In the genomic region with DNA sequence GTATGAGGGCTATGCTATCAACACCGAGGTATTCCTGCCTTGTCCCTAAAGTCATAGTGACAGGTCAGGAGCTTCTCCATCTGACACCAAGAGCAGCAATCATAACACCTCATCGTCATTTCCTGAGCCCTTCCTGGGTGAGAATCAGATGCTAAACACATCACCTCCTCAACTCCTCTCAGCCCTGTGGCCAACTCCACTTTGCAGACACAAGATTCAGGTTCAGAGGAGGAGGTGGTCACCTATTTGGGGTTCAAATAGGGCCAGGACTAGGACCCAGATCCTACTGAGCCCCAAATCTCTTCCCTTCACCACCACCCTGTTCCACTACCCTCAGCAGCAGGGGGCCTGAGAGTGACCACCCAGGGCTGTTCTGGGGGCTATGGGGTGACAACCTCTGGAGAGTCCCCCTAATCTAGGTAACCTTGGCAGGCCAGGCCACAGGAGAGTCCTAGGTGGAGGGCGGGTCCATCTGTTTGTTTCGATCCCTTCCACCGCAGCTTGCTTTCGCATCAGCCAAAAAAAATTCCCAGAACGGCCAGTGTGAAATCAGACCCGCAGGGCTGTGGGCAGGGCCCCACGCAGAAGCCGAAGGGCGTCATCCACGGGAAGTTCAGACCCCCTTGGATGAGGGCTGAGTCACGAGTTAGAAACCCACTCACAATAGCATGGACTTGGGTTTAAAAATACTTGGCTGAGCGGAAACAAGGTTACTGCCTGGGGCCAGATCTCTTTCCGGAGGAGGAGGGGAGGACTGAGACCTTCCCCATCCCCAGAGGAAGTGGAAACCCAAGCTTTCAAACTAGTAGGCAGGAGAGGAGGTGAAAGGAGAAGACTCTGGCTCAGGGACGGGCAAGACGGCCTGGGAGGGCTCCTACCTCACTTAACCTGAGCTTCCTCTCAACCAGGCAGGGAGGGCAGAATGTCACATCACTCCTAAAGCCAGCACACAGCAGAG, we compare ENCODE assay signal across 8 cellular contexts. TPM values are rescaled to one million over a fixed set of nuclear protein-coding genes. Genes with fewer than 3 reads are reported as not detected.
DNase-seq lines count a peak whose midpoint lies in the region; ATAC-seq, FAIRE-seq and TF ChIP-seq lines count a peak whose summit lies in the region.

No MANE protein-coding gene starts in this region.

- TF ChIP-seq POLR2A in H54 (IDR thresholded peaks at IDR 0.05; ENCODE audit: low read depth, low read length): no peak

- H3K4me1 ChIP-seq in mononuclear cell (ENCODE audit: insufficient read depth, low read length): peaks cover 97% of the 10 kb centered on the region

- no peaks in the 10 kb centered on the region for H3K9me3 ChIP-seq in mononuclear cell (ENCODE audit: low read depth, low read length)

- FAIRE-seq in H54 (lab: Jason Lieb, UNC): no peak

- H3K27me3 ChIP-seq in mononuclear cell (ENCODE audit: insufficient read depth, low read length): no peaks in the 10 kb centered on the region

- no peak for TF ChIP-seq CTCF in choroid plexus epithelial cell (conservative IDR thresholded peaks at IDR 0.05; ENCODE audit: low read depth, low read length)

- peak in 3 of 5 experiments; percentile 30 to 88 (median 77) for DNase-seq in T-helper 2 cell
- DNase-seq in choroid plexus epithelial cell (ENCODE audit: low read depth): peak; percentile 79
- no peak for DNase-seq in NCI-H2107 (lab: John Stamatoyannopoulos, UW)
- DNase-seq in H54 (ENCODE audit: insufficient read length, low spot score): no peak
- no peak for DNase-seq in NCI-H748 (lab: John Stamatoyannopoulos, UW; ENCODE audit: unreplicated experiment)

- H3K4me3 ChIP-seq in choroid plexus epithelial cell (ENCODE audit: low read depth, low read length) (peak overlapping the region; percentile 34), mononuclear cell (ENCODE audit: low read length) (peak overlapping the region; percentile 13)

- ATAC-seq in GM18858 (IDR thresholded peaks at IDR 0.05; ENCODE audit: unreplicated experiment) (peak; percentile 29), HG03095 (IDR thresholded peaks at IDR 0.05; ENCODE audit: unreplicated experiment) (peak; percentile 35)

RNA-seq across cellular contexts. Expression of a gene that starts 8.7 kb away (rescaled TPM):
- total RNA-seq in mononuclear cell: 134 TPM

RNA-seq across cellular contexts. Expression of a gene that starts 14.7 kb away (rescaled TPM):
- total RNA-seq in mononuclear cell: not detected

Comparison
In these comparisons a context has a peak if more than half of its experiments do, and no peak if none do; other contexts are left out.
1. DNase-seq: peak in T-helper 2 cell (3 of 5) and choroid plexus epithelial cell (single experiment); none in NCI-H2107 (single experiment), H54 (single experiment) and NCI-H748 (single experiment).